ENCODE assay signal across 11 cellular contexts in genomic region chr11:71432761-71433647, GRCh38. TPM values are rescaled to one million over a fixed set of nuclear protein-coding genes. Genes with fewer than 3 reads are reported as not detected.
DNase-seq lines count a peak whose midpoint lies in the region; ATAC-seq, FAIRE-seq and TF ChIP-seq lines count a peak whose summit lies in the region.
"Had no signal": no experiment of that assay in that cellular context is flagged by ENCODE, and none has a peak within 500 bp of the region (broad histone marks: within the 10 kb centered on the region; RNA-seq: fewer than 3 reads in every experiment).

No MANE protein-coding gene starts in this region.

- no peaks in the 10 kb centered on the region for H3K9me3 ChIP-seq in mucosa of descending colon
- H3K9me3 ChIP-seq in tibial nerve: no peaks in the 10 kb centered on the region
- H3K9me3 ChIP-seq: neutrophil had no signal

- TF ChIP-seq CTCF in mucosa of descending colon (IDR thresholded peaks at IDR 0.05) (no peak), tibial nerve (IDR thresholded peaks at IDR 0.05) (no peak)

- peak; percentile 42 for DNase-seq in activated effector memory CD4-positive, alpha-beta T cell treated with anti-CD3 and anti-CD28 coated beads, Interleukin-2, amount 50 U/mL, for 16 hours
- no peak for DNase-seq in activated effector memory CD4-positive, alpha-beta T cell treated with Interleukin-2 at 50 U/mL for 16 hours
- peak; percentile 50 to 57 for DNase-seq in frontal cortex (ENCODE audit: low spot score in 2 of 2)
- DNase-seq in mucosa of descending colon: no peak
- no peak for DNase-seq in tibial nerve (ENCODE audit: low spot score in 2 of 2)
- no peak for DNase-seq in NCI-H1436 (lab: John Stamatoyannopoulos, UW)
- DNase-seq in NCI-H2171 (lab: John Stamatoyannopoulos, UW): no peak
- DNase-seq: stimulated activated CD4-positive, alpha-beta T cell treated with anti-CD3 and anti-CD28 coated beads, Interleukin-2, amount 100 ng/mL, for 48 hours had no signal

- H3K27ac ChIP-seq in tibial nerve: peak overlapping the region; percentile 11 to 80 (median 38)
- H3K27ac ChIP-seq: KMS-11, neutrophil had no signal

- peak; percentile 50 for ATAC-seq in mucosa of descending colon
- ATAC-seq in activated T-helper 17 cell treated with anti-CD3 and anti-CD28 coated beads, Interleukin-2, amount 50 U/mL, for 72 hours (replicated peaks): no peak

- H3K36me3 Mint-ChIP-seq in activated T-helper 17 cell treated with anti-CD3 and anti-CD28 coated beads, Interleukin-2, amount 50 U/mL, for 72 hours (ENCODE audit: low read depth): peaks cover 29% of the 10 kb centered on the region

- no peaks in the 10 kb centered on the region for H3K4me1 Mint-ChIP-seq in activated T-helper 17 cell treated with anti-CD3 and anti-CD28 coated beads, Interleukin-2, amount 50 U/mL, for 72 hours

- no peak for FAIRE-seq in frontal cortex (lab: Jason Lieb, UNC)

- no peak overlapping the region for H3K4me3 Mint-ChIP-seq in activated T-helper 17 cell treated with anti-CD3 and anti-CD28 coated beads, Interleukin-2, amount 50 U/mL, for 72 hours

- TF ChIP-seq EP300 in tibial nerve (IDR thresholded peaks at IDR 0.05): no peak

- no peak for TF ChIP-seq POLR2A in tibial nerve (IDR thresholded peaks at IDR 0.05)

- no peaks in the 10 kb centered on the region for H3K9me3 Mint-ChIP-seq in activated T-helper 17 cell treated with anti-CD3 and anti-CD28 coated beads, Interleukin-2, amount 50 U/mL, for 72 hours

- intact Hi-C loops in mucosa of descending colon (cut with DNase I, micrococcal nuclease): no loop called here

- H3K4me3 ChIP-seq in mucosa of descending colon: no peak overlapping the region
- H3K4me3 ChIP-seq in tibial nerve: no peak overlapping the region

- 65 to 74% methylated on average over 7 of the region's 7 CpGs for WGBS in tibial nerve, 2 donors

- H3K36me3 ChIP-seq in mucosa of descending colon (ENCODE audit: low read depth): no peaks in the 10 kb centered on the region
- peaks cover 0 to 37% (median 0%) of the 10 kb centered on the region in 3 donors for H3K36me3 ChIP-seq in tibial nerve

- no peak overlapping the region for H3K27ac Mint-ChIP-seq in activated T-helper 17 cell treated with anti-CD3 and anti-CD28 coated beads, Interleukin-2, amount 50 U/mL, for 72 hours

- H3K27me3 Mint-ChIP-seq in activated T-helper 17 cell treated with anti-CD3 and anti-CD28 coated beads, Interleukin-2, amount 50 U/mL, for 72 hours: peaks cover 3% of the 10 kb centered on the region

- H3K4me1 ChIP-seq in mucosa of descending colon (ENCODE audit: low read depth) (peaks cover 12% of the 10 kb centered on the region), tibial nerve (peaks cover 0 to 14% (median 0%) of the 10 kb centered on the region in 4 donors)

- H3K27me3 ChIP-seq in tibial nerve: no peaks in the 10 kb centered on the region
- H3K27me3 ChIP-seq: neutrophil had no signal

RNA-seq across cellular contexts. Expression of gene DHCR7, which starts 15.2 kb away (rescaled TPM):
- 35.9 TPM for total RNA-seq in frontal cortex
- total RNA-seq in mucosa of descending colon: 10 to 100 TPM; 26.5 to 68.6 (median 62.3) TPM
- total RNA-seq in tibial nerve: 10 to 100 TPM; 10.3 to 17.3 (median 14.8) TPM
- 10 to 100 TPM; 38.8 to 67.1 TPM for total RNA-seq in activated T-helper 17 cell treated with anti-CD3 and anti-CD28 coated beads, Interleukin-2, amount 50 U/mL, for 72 hours

RNA-seq across cellular contexts. Expression of gene NADSYN1, which starts 20.0 kb away (rescaled TPM):
- total RNA-seq in frontal cortex: 20.0 TPM
- total RNA-seq in mucosa of descending colon: 100 to 1,000 TPM; 112 to 210 (median 141) TPM
- total RNA-seq in tibial nerve: 10 to 100 TPM; 54.2 to 85.9 (median 70.0) TPM
- 100 to 1,000 TPM; 108 to 152 TPM for total RNA-seq in activated T-helper 17 cell treated with anti-CD3 and anti-CD28 coated beads, Interleukin-2, amount 50 U/mL, for 72 hours

Comparison
In these comparisons a context has a peak if more than half of its experiments do, and no peak if none do; other contexts are left out.
1. DNase-seq: peak in activated effector memory CD4-positive, alpha-beta T cell treated with anti-CD3 and anti-CD28 coated beads, Interleukin-2, amount 50 U/mL, for 16 hours (single experiment) and frontal cortex (2 of 2); none in activated effector memory CD4-positive, alpha-beta T cell treated with Interleukin-2 at 50 U/mL for 16 hours (single experiment), mucosa of descending colon (0 of 3), tibial nerve (0 of 2), NCI-H1436 (single experiment) and NCI-H2171 (single experiment).